Comparison of ENCODE assay signal across 21 cellular contexts in the genomic region with DNA sequence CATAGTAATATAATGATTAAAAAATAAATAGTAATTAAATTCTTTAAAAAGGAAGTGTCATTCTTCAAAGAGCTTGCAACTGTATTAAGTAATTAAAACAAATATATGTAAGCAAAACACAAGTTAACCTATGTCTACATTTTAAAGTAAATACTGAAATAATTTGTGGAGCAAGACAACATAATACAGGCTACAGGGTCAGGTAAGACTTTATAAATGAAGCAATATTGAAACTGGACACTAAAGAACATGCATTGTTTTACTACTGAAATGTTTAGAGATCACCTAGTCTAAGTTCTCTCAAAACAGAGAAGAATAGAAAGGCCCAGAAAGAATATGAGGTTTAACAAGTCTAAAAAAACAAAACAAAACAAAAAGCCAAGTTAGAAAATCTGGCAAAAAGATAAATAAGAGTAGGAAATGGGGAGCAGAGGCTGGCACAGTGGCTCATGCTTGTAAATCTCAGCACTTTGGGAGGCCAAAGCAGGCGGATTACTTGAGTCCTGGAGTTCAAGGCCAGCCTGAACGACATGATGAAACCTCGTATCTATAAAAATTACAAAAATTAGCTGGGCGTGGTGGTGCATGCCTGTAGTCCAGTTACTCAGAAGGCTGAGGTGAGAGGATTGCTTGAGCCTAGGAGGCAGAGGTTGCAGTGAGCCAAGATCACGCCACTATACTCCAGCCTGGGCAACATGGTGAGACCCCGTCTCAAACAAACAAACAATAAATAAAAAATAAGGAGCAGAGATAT. TPM values are rescaled to one million over a fixed set of nuclear protein-coding genes. Genes with fewer than 3 reads are reported as not detected.
DNase-seq lines count a peak whose midpoint lies in the region; ATAC-seq lines count a peak whose summit lies in the region.
"Had no signal": no experiment of that assay in that cellular context is flagged by ENCODE, and none has a peak within 500 bp of the region (broad histone marks: within the 10 kb centered on the region; RNA-seq: fewer than 3 reads in every experiment).

No MANE protein-coding gene starts in this region.

- peak overlapping the region; percentile 37 for H3K14ac ChIP-seq in trophoblast cell (ENCODE audit: low read length)

- H4K8ac ChIP-seq in trophoblast cell (ENCODE audit: low read depth, low read length), result no peak overlapping the region

- ATAC-seq in T-helper 17 cell, result no peak
- no peak for ATAC-seq in naive thymus-derived CD8-positive, alpha-beta T cell
- ATAC-seq in GM18511 (IDR thresholded peaks at IDR 0.05; ENCODE audit: unreplicated experiment), result no peak
- ATAC-seq: heart right ventricle; naive thymus-derived CD4-positive, alpha-beta T cell had no signal

- H3K9ac ChIP-seq in trophoblast cell (ENCODE audit: low read length), result no peak overlapping the region
- H3K9ac ChIP-seq: BLaER1 had no signal

- peak overlapping the region; percentile 71 for H3K27ac Mint-ChIP-seq in T-helper 2 cell treated with Interferon-gamma antibody and Interleukin-4, amounts not matched to agents 5 μg/mL and 100 μg/mL, for 36 hours
- H3K27ac Mint-ChIP-seq in T-helper 17 cell, result peak overlapping the region; percentile 21
- peak overlapping the region in 5 of 10 donors; percentile 11 to 62 (median 36) for H3K27ac Mint-ChIP-seq in naive thymus-derived CD8-positive, alpha-beta T cell

- H3K4me1 Mint-ChIP-seq in T-helper 2 cell treated with Interferon-gamma antibody and Interleukin-4, amounts not matched to agents 5 μg/mL and 100 μg/mL, for 36 hours (ENCODE audit: low read depth), result peaks cover 28% of the 10 kb centered on the region
- peaks cover 25% of the 10 kb centered on the region for H3K4me1 Mint-ChIP-seq in T-helper 17 cell
- peaks cover 9 to 36% (median 20%) of the 10 kb centered on the region in 4 donors for H3K4me1 Mint-ChIP-seq in naive thymus-derived CD8-positive, alpha-beta T cell

- H2BK5ac ChIP-seq in trophoblast cell (ENCODE audit: low read depth, low read length, poor library complexity), result no peak overlapping the region

- POLR2A ChIA-PET in naive thymus-derived CD8-positive, alpha-beta T cell (lab: Charles Lee), result interaction anchor here (0.7 kb wide), 1 partner anchor 19 kb away, joined by 4 read pairs; no protein-coding TSS in a partner anchor

- no peaks in the 10 kb centered on the region for H3K9me3 ChIP-seq in T-helper 17 cell (ENCODE audit: control insufficient read depth, low read length, poor library complexity, severe bottlenecking)
- no peaks in the 10 kb centered on the region for H3K9me3 ChIP-seq in trophoblast cell (ENCODE audit: insufficient read depth, low read depth, low read length)
- H3K9me3 ChIP-seq: MG63, vagina had no signal

- peak overlapping the region; percentile 71 for H3K18ac ChIP-seq in trophoblast cell (ENCODE audit: low read length)

- no peak overlapping the region for H4K12ac ChIP-seq in trophoblast cell (ENCODE audit: low read depth, low read length)

- H3K79me2 ChIP-seq in trophoblast cell (ENCODE audit: control insufficient read depth, insufficient read depth, low read length, poor library complexity), result no peaks in the 10 kb centered on the region

- no peak overlapping the region for H2AFZ ChIP-seq in trophoblast cell (ENCODE audit: insufficient read depth, low read length, poor library complexity)

- no peak overlapping the region for H3K4ac ChIP-seq in trophoblast cell (ENCODE audit: low read depth, low read length)

- no peak overlapping the region for H2AK5ac ChIP-seq in trophoblast cell (ENCODE audit: low read length)

- no peak overlapping the region for H2BK12ac ChIP-seq in trophoblast cell (ENCODE audit: low read length)

- no peak overlapping the region for H4K91ac ChIP-seq in trophoblast cell (ENCODE audit: low read depth, low read length)

- no CpG with 5 or more reads among the region's 6 CpGs for WGBS in trophoblast cell (ENCODE audit: extremely low coverage, insufficient coverage, insufficient read length)

- no peak overlapping the region for H3K4me2 ChIP-seq in trophoblast cell (ENCODE audit: low read length)
- H3K4me2 ChIP-seq: BLaER1 had no signal

- H3K4me3 ChIP-seq in trophoblast cell (ENCODE audit: low read depth, low read length), result no peak overlapping the region
- H3K4me3 ChIP-seq: BLaER1, heart right ventricle, lung, MG63, vagina had no signal

- DNase-seq in T-helper 2 cell treated with Interferon-gamma antibody and Interleukin-4, amounts not matched to agents 5 μg/mL and 100 μg/mL, for 36 hours (ENCODE audit: low spot score), result no peak
- no peak for DNase-seq in T-helper 2 cell
- DNase-seq in T-helper 17 cell, result no peak
- DNase-seq in epithelial cell of prostate (ENCODE audit: low read depth, low spot score), result no peak
- peak; percentile 11 to 63 for DNase-seq in trophoblast cell
- no peak for DNase-seq in naive thymus-derived CD8-positive, alpha-beta T cell
- no peak for DNase-seq in activated CD8-positive, alpha-beta memory T cell treated with anti-CD3 and anti-CD28 coated beads, Interleukin-2, amount 50 U/mL, for 48 hours
- DNase-seq: activated gamma-delta T cell treated with Interleukin-2 at 50 U/mL for 16 hours; aorta; cerebellar nuclear complex; H7; heart right ventricle; MG63; naive thymus-derived CD4-positive, alpha-beta T cell; posterior cingulate gyrus; Right ventricle myocardium superior; stimulated activated CD4-positive, alpha-beta T cell treated with anti-CD3 and anti-CD28 coated beads, Interleukin-2, amount 100 ng/mL, for 48 hours had no signal

- H3K79me1 ChIP-seq in trophoblast cell (ENCODE audit: low read length), result no peaks in the 10 kb centered on the region

- H3K23ac ChIP-seq in trophoblast cell (ENCODE audit: low read length), result no peak overlapping the region

- H2BK120ac ChIP-seq in trophoblast cell (ENCODE audit: insufficient read depth, low read length, poor library complexity), result peak overlapping the region; percentile 22

- H3K9me3 Mint-ChIP-seq in T-helper 2 cell treated with Interferon-gamma antibody and Interleukin-4, amounts not matched to agents 5 μg/mL and 100 μg/mL, for 36 hours, result peaks cover 6% of the 10 kb centered on the region
- H3K9me3 Mint-ChIP-seq in naive thymus-derived CD8-positive, alpha-beta T cell, result no peaks in the 10 kb centered on the region

- H3K4me1 ChIP-seq in trophoblast cell (ENCODE audit: control insufficient read depth in 1 of 2, insufficient read depth in 2 of 2, low read length in 2 of 2), result peaks cover 0 to 3% of the 10 kb centered on the region in 2 experiments
- H3K4me1 ChIP-seq: BLaER1 had no signal

- H3K27me3 Mint-ChIP-seq in T-helper 2 cell treated with Interferon-gamma antibody and Interleukin-4, amounts not matched to agents 5 μg/mL and 100 μg/mL, for 36 hours (ENCODE audit: low read depth), result no peaks in the 10 kb centered on the region
- H3K27me3 Mint-ChIP-seq in T-helper 17 cell, result no peaks in the 10 kb centered on the region
- no peaks in the 10 kb centered on the region for H3K27me3 Mint-ChIP-seq in naive thymus-derived CD8-positive, alpha-beta T cell
- H3K27me3 Mint-ChIP-seq: naive thymus-derived CD4-positive, alpha-beta T cell had no signal

- peaks cover 28% of the 10 kb centered on the region for H3K36me3 Mint-ChIP-seq in T-helper 2 cell treated with Interferon-gamma antibody and Interleukin-4, amounts not matched to agents 5 μg/mL and 100 μg/mL, for 36 hours (ENCODE audit: low read depth)
- H3K36me3 Mint-ChIP-seq in T-helper 17 cell (ENCODE audit: low read depth), result no peaks in the 10 kb centered on the region
- H3K36me3 Mint-ChIP-seq in naive thymus-derived CD8-positive, alpha-beta T cell, result peaks cover 0 to 36% (median 28%) of the 10 kb centered on the region in 3 donors

- H3K27me3 ChIP-seq in trophoblast cell (ENCODE audit: insufficient read depth, low read length), result no peaks in the 10 kb centered on the region
- H3K27me3 ChIP-seq: BLaER1, heart right ventricle, MG63, vagina had no signal

- H3K36me3 ChIP-seq in trophoblast cell (ENCODE audit: control insufficient read depth in 1 of 2, insufficient read depth in 2 of 2, low read length in 2 of 2), result no peaks in the 10 kb centered on the region

- H3K27ac ChIP-seq in epithelial cell of prostate (peak overlapping the region; percentile 42), trophoblast cell (ENCODE audit: low read depth, low read length) (no peak overlapping the region)
- H3K27ac ChIP-seq: BLaER1, heart right ventricle, vagina had no signal

- H3K4me3 Mint-ChIP-seq in T-helper 2 cell treated with Interferon-gamma antibody and Interleukin-4, amounts not matched to agents 5 μg/mL and 100 μg/mL, for 36 hours, result peak overlapping the region; percentile 3
- no peak overlapping the region for H3K4me3 Mint-ChIP-seq in T-helper 17 cell
- peak overlapping the region in 2 of 10 donors; percentile 7 to 43 for H3K4me3 Mint-ChIP-seq in naive thymus-derived CD8-positive, alpha-beta T cell
- H3K4me3 Mint-ChIP-seq: naive thymus-derived CD4-positive, alpha-beta T cell had no signal

RNA-seq across cellular contexts. Expression of gene VPS54, which starts 34.4 kb away (rescaled TPM):
- 10 to 100 TPM; 10.1 to 10.6 TPM for total RNA-seq in T-helper 17 cell
- 14.6 and 15.9 TPM in 2 replicates for polyA plus RNA-seq in trophoblast cell (2013)
- total RNA-seq in naive thymus-derived CD8-positive, alpha-beta T cell, result 10 to 100 TPM; 12.7 to 13.5 TPM
- polyA plus RNA-seq in naive thymus-derived CD8-positive, alpha-beta T cell, result 1 to 10 TPM; 3.9 to 9.6 (median 4.1) TPM

Comparison
In these comparisons a context has a peak if more than half of its experiments do, and no peak if none do; other contexts are left out.
1. DNase-seq: peak in trophoblast cell (2 of 2); none in T-helper 2 cell treated with Interferon-gamma antibody and Interleukin-4, amounts not matched to agents 5 μg/mL and 100 μg/mL, for 36 hours (single experiment), T-helper 2 cell (0 of 5), T-helper 17 cell (0 of 3), epithelial cell of prostate (single experiment), naive thymus-derived CD8-positive, alpha-beta T cell (0 of 10) and activated CD8-positive, alpha-beta memory T cell treated with anti-CD3 and anti-CD28 coated beads, Interleukin-2, amount 50 U/mL, for 48 hours (single experiment).